Comparison of ENCODE assay signal across 9 cellular contexts in the genomic region with DNA sequence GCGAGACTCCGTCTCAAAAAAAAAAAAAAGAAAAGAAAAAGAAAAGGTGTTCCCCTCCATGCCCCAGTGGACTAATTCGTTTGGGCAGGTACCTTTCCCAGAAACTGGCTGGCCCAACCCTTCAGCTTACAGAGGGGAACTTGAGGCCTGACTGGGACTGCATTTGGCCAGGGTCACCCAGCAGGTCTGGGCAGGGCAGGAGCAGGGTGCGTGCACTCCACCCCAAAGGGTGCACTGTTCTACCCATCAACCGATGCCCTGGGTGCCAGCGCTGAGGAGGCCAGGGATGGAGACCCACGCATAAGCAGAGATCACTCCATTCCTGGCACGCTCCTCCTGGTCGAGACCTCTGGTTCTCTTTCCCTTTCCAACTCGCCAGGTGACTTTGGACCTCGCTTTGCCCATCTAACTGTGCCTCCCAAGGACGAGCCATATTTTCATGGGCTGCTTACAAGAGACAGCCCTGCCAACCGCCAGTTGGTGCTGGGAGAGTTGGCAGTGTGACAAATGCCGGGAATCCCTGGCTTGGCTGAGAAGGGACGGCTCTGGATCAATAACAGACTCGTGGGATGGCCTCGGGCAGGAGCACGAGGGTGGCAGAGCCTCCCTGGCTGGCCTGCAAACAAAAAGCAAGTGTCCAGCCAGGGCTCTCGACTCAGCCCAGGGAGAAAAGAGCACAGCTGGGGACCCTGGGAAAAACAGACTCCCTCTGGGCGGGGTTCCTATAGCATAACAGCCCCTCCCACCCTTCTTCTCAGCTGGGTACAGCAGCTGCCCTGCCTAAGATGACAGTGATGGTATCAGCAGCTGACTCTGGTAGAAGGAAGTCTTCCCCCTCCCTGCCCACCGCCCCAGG. TPM values are rescaled to one million over a fixed set of nuclear protein-coding genes. Genes with fewer than 3 reads are reported as not detected.
DNase-seq lines count a peak whose midpoint lies in the region; ATAC-seq and TF ChIP-seq lines count a peak whose summit lies in the region.
"Had no signal": no experiment of that assay in that cellular context is flagged by ENCODE, and none has a peak within 500 bp of the region (broad histone marks: within the 10 kb centered on the region; RNA-seq: fewer than 3 reads in every experiment).

No MANE protein-coding gene starts in this region.

- H3K4me3 ChIP-seq in right cardiac atrium (ENCODE audit: low read length) (no peak overlapping the region), thyroid gland (replicated peaks in 1 of 3) (no peak overlapping the region)

- intact Hi-C loops in right cardiac atrium (cut with DNase I) = loop anchor here in 2 of 4 donors (5.0 to 10.0 kb wide), 2 partner anchors 133 to 136 kb away; no protein-coding TSS in a partner anchor
- intact Hi-C loops in thyroid gland (cut with DNase I) = no loop called here

- no peaks in the 10 kb centered on the region for H3K36me3 ChIP-seq in thyroid gland

- ATAC-seq in SK-N-SH treated with all-trans-retinoic acid at 6 μM for 48 hours (peak; percentile 31), right cardiac atrium (no peak), HG02571 (IDR thresholded peaks at IDR 0.05; ENCODE audit: unreplicated experiment) (no peak)

- H3K9me3 ChIP-seq in right cardiac atrium (ENCODE audit: control insufficient read depth, low read length) = no peaks in the 10 kb centered on the region
- H3K9me3 ChIP-seq in thyroid gland = no peaks in the 10 kb centered on the region

- H3K27me3 ChIP-seq in right cardiac atrium (ENCODE audit: control insufficient read depth, insufficient read depth) (no peaks in the 10 kb centered on the region), thyroid gland (no peaks in the 10 kb centered on the region)

- H3K27ac ChIP-seq in right cardiac atrium (ENCODE audit: low read length) (peak overlapping the region; percentile 39), thyroid gland (peak overlapping the region; percentile 45 to 83 (median 76))

- peak in 1 of 2 donors; percentile 9 for TF ChIP-seq POLR2A in thyroid gland (IDR thresholded peaks at IDR 0.05)

- 62% methylated on average over 21 of the region's 21 CpGs for WGBS in right cardiac atrium
- WGBS in thyroid gland, 2 donors = 53 to 56% methylated on average over 17 to 18 of the region's 21 CpGs

- no peak for TF ChIP-seq CTCF in thyroid gland (IDR thresholded peaks at IDR 0.05)

- DNase-seq in NCI-H2029 (lab: John Stamatoyannopoulos, UW) (peak; percentile 40), NCI-H2029 treated with DMSO at 0.1 percent for 48 hours (lab: John Stamatoyannopoulos, UW) (no peak), right cardiac atrium (peak in 1 of 3 donors; percentile 47), thyroid gland (peak; percentile 63 to 80), SIG-M5 (lab: John Stamatoyannopoulos, UW) (no peak), GM19240 (ENCODE audit: insufficient read length, low spot score) (no peak)
- DNase-seq: T-helper 2 cell had no signal

- H3K4me1 ChIP-seq in right cardiac atrium (ENCODE audit: control insufficient read depth, insufficient read depth, low read length) (peaks cover 8% of the 10 kb centered on the region), thyroid gland (peaks cover 32 to 42% of the 10 kb centered on the region in 2 donors)

TF ChIP-seq in SK-N-SH treated with all-trans-retinoic acid at 6 μM for 48 hours, 23 proteins besides CTCF, POLR2A, EP300 and RAD21:
- no peak for TF ChIP-seq ZNF70 (CRISPR knock-in tag; IDR thresholded peaks at IDR 0.05)
- no peak for TF ChIP-seq ZFP3 (CRISPR knock-in tag; IDR thresholded peaks at IDR 0.05)
- TF ChIP-seq TCF4 (CRISPR knock-in tag; IDR thresholded peaks at IDR 0.05; ENCODE audit: borderline replicate concordance) = peak; percentile 56; the same call in 1 of the 2 replicates
- TF ChIP-seq, protein P1, sequence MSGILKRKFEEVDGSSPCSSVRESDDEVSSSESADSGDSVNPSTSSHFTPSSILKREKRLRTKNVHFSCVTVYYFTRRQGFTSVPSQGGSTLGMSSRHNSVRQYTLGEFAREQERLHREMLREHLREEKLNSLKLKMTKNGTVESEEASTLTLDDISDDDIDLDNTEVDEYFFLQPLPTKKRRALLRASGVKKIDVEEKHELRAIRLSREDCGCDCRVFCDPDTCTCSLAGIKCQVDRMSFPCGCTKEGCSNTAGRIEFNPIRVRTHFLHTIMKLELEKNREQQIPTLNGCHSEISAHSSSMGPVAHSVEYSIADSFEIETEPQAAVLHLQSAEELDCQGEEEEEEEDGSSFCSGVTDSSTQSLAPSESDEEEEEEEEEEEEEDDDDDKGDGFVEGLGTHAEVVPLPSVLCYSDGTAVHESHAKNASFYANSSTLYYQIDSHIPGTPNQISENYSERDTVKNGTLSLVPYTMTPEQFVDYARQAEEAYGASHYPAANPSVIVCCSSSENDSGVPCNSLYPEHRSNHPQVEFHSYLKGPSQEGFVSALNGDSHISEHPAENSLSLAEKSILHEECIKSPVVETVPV (CRISPR knock-in tag; IDR thresholded peaks at IDR 0.05) = no peak
TF ChIP-seq in SK-N-SH treated with all-trans-retinoic acid at 6 μM for 48 hours: peak in this region for 1.

RNA-seq across cellular contexts. Expression of a gene that starts 7.9 kb away (rescaled TPM):
- total RNA-seq in right cardiac atrium = 1,000 to 10,000 TPM; 1,069 to 1,850 (median 1,464) TPM
- polyA plus RNA-seq in right cardiac atrium = 2,464 TPM
- total RNA-seq in thyroid gland = 100 to 1,000 TPM; 388 to 879 (median 551) TPM

RNA-seq across cellular contexts. Expression of a gene that starts 48.5 kb away (rescaled TPM):
- 100 to 1,000 TPM; 209 to 282 (median 253) TPM for total RNA-seq in right cardiac atrium
- 139 TPM for polyA plus RNA-seq in right cardiac atrium
- 10 to 100 TPM; 37.4 to 43.4 (median 41.4) TPM for total RNA-seq in thyroid gland

Comparison
In these comparisons a context has a peak if more than half of its experiments do, and no peak if none do; other contexts are left out.
1. DNase-seq: peak in NCI-H2029 (single experiment) and thyroid gland (2 of 2); none in NCI-H2029 treated with DMSO at 0.1 percent for 48 hours (single experiment), SIG-M5 (single experiment) and GM19240 (single experiment).
2. RNA of a gene that starts 48.5 kb away (total RNA-seq): 209 to 282 TPM in right cardiac atrium; 37.4 to 43.4 TPM in thyroid gland; every median in the first group is over 4 times any median in the second.